ENCODE assay signal across 8 cellular contexts in genomic region chr10:71773221-71773971, GRCh38. TPM values are rescaled to one million over a fixed set of nuclear protein-coding genes. Genes with fewer than 3 reads are reported as not detected.
DNase-seq lines count a peak whose midpoint lies in the region; ATAC-seq and TF ChIP-seq lines count a peak whose summit lies in the region.

VSIR (minus strand) TSS chr10:71773520; CDS start chr10:71773439, 81 bp downstream.

- TF ChIP-seq POLR2A in gastroesophageal sphincter (IDR thresholded peaks at IDR 0.05) (peak; percentile 98), suprapubic skin (IDR thresholded peaks at IDR 0.05) (peak; percentile 93 to 97)

- peak; percentile 89 to 99 (median 93) for DNase-seq in CD8-positive, alpha-beta T cell
- DNase-seq in SJSA1 (ENCODE audit: low read depth in 1 of 2, low spot score in 2 of 2) (peak; percentile 83 to 96), occipital lobe (lab: John Stamatoyannopoulos, UW) (peak; percentile 54), suprapubic skin (ENCODE audit: low spot score in 2 of 2) (peak; percentile 93 to 95)
- peak; percentile 94 for DNase-seq in activated naive CD4-positive, alpha-beta T cell treated with anti-CD3 and anti-CD28 coated beads for 36 hours

- POLR2A ChIA-PET in CD8-positive, alpha-beta T cell (lab: Charles Lee): interaction anchor here (0.6 to 14.9 kb wide), 17 partner anchors 10 to 111 kb away, joined by 3 to 300 read pairs (median 12); partner anchors contain the start of gene PSAP

- peak; percentile 85 for TF ChIP-seq CTCF in CD8-positive, alpha-beta T cell (IDR thresholded peaks at IDR 0.05)
- peak in 3 of 4 experiments; percentile 88 to 99 (median 90) for TF ChIP-seq CTCF in gastroesophageal sphincter (IDR thresholded peaks at IDR 0.05)
- TF ChIP-seq CTCF in suprapubic skin (IDR thresholded peaks at IDR 0.05): peak; percentile 84 to 97

- H3K9ac ChIP-seq in HUES48 (ENCODE audit: low read depth, low read length): no peak within 1 kb of the TSS

- peak; percentile 84 for ATAC-seq in CD8-positive, alpha-beta T cell
- ATAC-seq in GM19455 (IDR thresholded peaks at IDR 0.05; ENCODE audit: unreplicated experiment) (peak; percentile 53), gastroesophageal sphincter (peak; percentile 88)

- no peaks in the 10 kb centered on the region for H3K27me3 Mint-ChIP-seq in CD8-positive, alpha-beta T cell (ENCODE audit: low read depth)
- H3K27me3 Mint-ChIP-seq in activated naive CD4-positive, alpha-beta T cell treated with anti-CD3 and anti-CD28 coated beads for 36 hours (ENCODE audit: low read depth): no peaks in the 10 kb centered on the region

- peaks cover 74% of the 10 kb centered on the region for H3K4me1 Mint-ChIP-seq in CD8-positive, alpha-beta T cell (ENCODE audit: low read depth)
- peaks cover 61% of the 10 kb centered on the region for H3K4me1 Mint-ChIP-seq in activated naive CD4-positive, alpha-beta T cell treated with anti-CD3 and anti-CD28 coated beads for 36 hours (ENCODE audit: low read depth)

- no peaks in the 10 kb centered on the region for H3K36me3 ChIP-seq in CD8-positive, alpha-beta T cell (ENCODE audit: insufficient read depth, low read length)
- H3K36me3 ChIP-seq in HUES48 (ENCODE audit: control insufficient read depth, insufficient read depth, low read length) (no peaks in the 10 kb centered on the region), SJSA1 (peaks cover 4% of the 10 kb centered on the region; the same call in 1 of the 2 replicates), gastroesophageal sphincter (no peaks in the 10 kb centered on the region), suprapubic skin (no peaks in the 10 kb centered on the region)

- CTCF ChIA-PET in CD8-positive, alpha-beta T cell (lab: Charles Lee): interaction anchor here (0.5 to 16.6 kb wide), 30 partner anchors 8 to 455 kb away, joined by 3 to 242 read pairs (median 5); partner anchors contain the start of genes PSAP and SLC29A3
- CTCF ChIA-PET in activated naive CD4-positive, alpha-beta T cell treated with anti-CD3 and anti-CD28 coated beads for 36 hours (lab: Charles Lee): interaction anchor here (0.7 to 5.2 kb wide), 25 partner anchors 9 to 275 kb away, joined by 3 to 36 read pairs (median 7); no protein-coding TSS in a partner anchor

- no peaks in the 10 kb centered on the region for H3K9me3 Mint-ChIP-seq in CD8-positive, alpha-beta T cell
- peaks cover 5% of the 10 kb centered on the region for H3K9me3 Mint-ChIP-seq in activated naive CD4-positive, alpha-beta T cell treated with anti-CD3 and anti-CD28 coated beads for 36 hours

- H3K27me3 ChIP-seq in CD8-positive, alpha-beta T cell (ENCODE audit: insufficient read depth, low read length): no peaks in the 10 kb centered on the region
- H3K27me3 ChIP-seq in HUES48 (ENCODE audit: control insufficient read depth, insufficient read depth, low read length) (peaks cover 23% of the 10 kb centered on the region), SJSA1 (replicated peaks) (no peaks in the 10 kb centered on the region), gastroesophageal sphincter (no peaks in the 10 kb centered on the region), suprapubic skin (no peaks in the 10 kb centered on the region)

- H3K27ac Mint-ChIP-seq in CD8-positive, alpha-beta T cell: peak within 1 kb of the TSS; percentile 92
- H3K27ac Mint-ChIP-seq in activated naive CD4-positive, alpha-beta T cell treated with anti-CD3 and anti-CD28 coated beads for 36 hours: peak within 1 kb of the TSS; percentile 98

- intact Hi-C loops in CD8-positive, alpha-beta T cell (cut with DNase I, micrococcal nuclease): loop anchor here (1.0 to 5.0 kb wide), 12 partner anchors 24 to 919 kb away; partner anchors contain the start of genes MCU (in 1 of the 2) and PSAP (in 1 of the 2)
- intact Hi-C loops in activated naive CD4-positive, alpha-beta T cell treated with anti-CD3 and anti-CD28 coated beads for 36 hours (cut with micrococcal nuclease): loop anchor here (1.0 to 5.0 kb wide), 6 partner anchors 16 to 559 kb away; partner anchors contain the start of gene PSAP

- H3K4me1 ChIP-seq in CD8-positive, alpha-beta T cell (ENCODE audit: insufficient read depth, low read length): peaks cover 61% of the 10 kb centered on the region
- H3K4me1 ChIP-seq in HUES48 (ENCODE audit: control insufficient read depth, insufficient read depth, low read length) (no peaks in the 10 kb centered on the region), SJSA1 (replicated peaks) (peaks cover 54% of the 10 kb centered on the region), gastroesophageal sphincter (peaks cover 3 to 72% (median 34%) of the 10 kb centered on the region in 3 donors), suprapubic skin (peaks cover 59% of the 10 kb centered on the region)

- TF ChIP-seq EP300 in gastroesophageal sphincter (IDR thresholded peaks at IDR 0.05): no peak
- TF ChIP-seq EP300 in suprapubic skin (IDR thresholded peaks at IDR 0.05): no peak

- H3K9me3 ChIP-seq in CD8-positive, alpha-beta T cell (ENCODE audit: low read length): no peaks in the 10 kb centered on the region
- H3K9me3 ChIP-seq in HUES48 (ENCODE audit: control insufficient read depth, insufficient read depth, low read length) (no peaks in the 10 kb centered on the region), SJSA1 (replicated peaks) (0 out of 2 replicates have a peak, but pooled peaks cover 3% of the 10 kb centered on the region), gastroesophageal sphincter (no peaks in the 10 kb centered on the region), suprapubic skin (no peaks in the 10 kb centered on the region)

- H3K36me3 Mint-ChIP-seq in CD8-positive, alpha-beta T cell: peaks cover 40% of the 10 kb centered on the region
- peaks cover 22% of the 10 kb centered on the region for H3K36me3 Mint-ChIP-seq in activated naive CD4-positive, alpha-beta T cell treated with anti-CD3 and anti-CD28 coated beads for 36 hours (ENCODE audit: low read depth)

- WGBS in gastroesophageal sphincter (ENCODE audit: low coverage in 1 of 2), 2 donors: 0% methylated on average over 8 of the region's 55 CpGs; no CpG with 5 or more reads in 1 of the 2 donors
- WGBS in suprapubic skin: 0% methylated on average over 6 of the region's 55 CpGs

- peak within 1 kb of the TSS; percentile 88 for H3K4me3 ChIP-seq in CD8-positive, alpha-beta T cell (ENCODE audit: low read depth, low read length)
- H3K4me3 ChIP-seq in HUES48 (ENCODE audit: low read depth, low read length) (peak within 1 kb of the TSS; percentile 63), SJSA1 (peak within 1 kb of the TSS; percentile 61), gastroesophageal sphincter (peak within 1 kb of the TSS; percentile 57 to 81), suprapubic skin (peak within 1 kb of the TSS; percentile 73)

- H3K27ac ChIP-seq in CD8-positive, alpha-beta T cell (ENCODE audit: low read depth, low read length): peak within 1 kb of the TSS; percentile 80
- H3K27ac ChIP-seq in HUES48 (ENCODE audit: low read depth, low read length): no peak within 1 kb of the TSS
- peak within 1 kb of the TSS; percentile 37 for H3K27ac ChIP-seq in SJSA1
- peak within 1 kb of the TSS; percentile 81 to 95 (median 92) for H3K27ac ChIP-seq in gastroesophageal sphincter
- H3K27ac ChIP-seq in suprapubic skin: peak within 1 kb of the TSS; percentile 88

- peak within 1 kb of the TSS; percentile 95 for H3K4me3 Mint-ChIP-seq in CD8-positive, alpha-beta T cell
- peak within 1 kb of the TSS; percentile 88 for H3K4me3 Mint-ChIP-seq in activated naive CD4-positive, alpha-beta T cell treated with anti-CD3 and anti-CD28 coated beads for 36 hours

RNA-seq across cellular contexts. Expression of gene VSIR, which starts in this region (rescaled TPM):
- total RNA-seq in CD8-positive, alpha-beta T cell: 10 to 100 TPM; 57.3 to 61.7 TPM
- 32.5 and 36.4 TPM in 2 replicates for total RNA-seq in SJSA1 (2014; rRNA removed; shearing (Covaris generic))
- total RNA-seq in activated naive CD4-positive, alpha-beta T cell treated with anti-CD3 and anti-CD28 coated beads for 36 hours: 10 to 100 TPM; 52.0 to 55.5 TPM
- total RNA-seq in gastroesophageal sphincter: 10 to 100 TPM; 34.7 to 83.6 (median 61.6) TPM
- 8.1 TPM for total RNA-seq in occipital lobe
- total RNA-seq in suprapubic skin: 10 to 100 TPM; 16.3 to 50.7 (median 33.6) TPM
